ENCODE assay signal across 8 cellular contexts in the genomic region with DNA sequence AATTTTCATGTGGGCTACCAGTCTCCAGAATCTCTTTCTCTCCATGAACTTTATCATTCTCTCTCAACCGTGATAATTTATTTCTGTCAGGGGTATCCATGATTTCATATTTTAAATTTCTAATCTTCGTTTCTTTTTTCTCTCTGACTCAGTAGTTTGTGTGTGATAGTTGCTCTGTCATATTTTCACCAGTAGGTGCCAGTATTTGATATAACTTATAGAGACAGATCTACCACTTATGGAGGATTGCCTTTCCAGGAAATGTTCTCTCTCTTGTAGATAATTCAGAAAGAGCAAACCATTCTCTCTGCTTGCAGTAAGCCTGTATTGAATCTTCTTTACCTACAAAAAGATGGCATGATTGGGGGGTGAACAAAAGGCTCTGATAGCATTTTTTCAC.
DNase-seq lines count a peak whose midpoint lies in the region; ATAC-seq, FAIRE-seq and TF ChIP-seq lines count a peak whose summit lies in the region.

No MANE protein-coding gene starts in this region.

- no peak for DNase-seq in activated CD4-positive, alpha-beta T cell treated with anti-CD3 and anti-CD28 coated beads for 36 hours
- DNase-seq in activated CD4-positive, alpha-beta T cell treated with anti-CD3 and anti-CD28 coated beads, Interleukin-2, amount 50 U/mL, for 4 hours, result no peak
- peak; percentile 1 for DNase-seq in NCI-H1092 (lab: John Stamatoyannopoulos, UW)
- peak; percentile 37 for DNase-seq in amniotic epithelial cell (ENCODE audit: low read depth)
- DNase-seq in keratinocyte (ENCODE audit: low read depth, low spot score), result no peak
- no peak for DNase-seq in GM19238 (ENCODE audit: insufficient read length, low spot score)
- no peak for DNase-seq in stimulated activated CD4-positive, alpha-beta T cell treated with anti-CD3 and anti-CD28 coated beads, Interleukin-2, amount 100 ng/mL, for 24 hours

- no peak overlapping the region for H3K9ac ChIP-seq in keratinocyte (ENCODE audit: control insufficient read depth, extremely low read depth, insufficient read depth, low read length)

- peaks cover 4% of the 10 kb centered on the region for H3K27me3 Mint-ChIP-seq in activated CD4-positive, alpha-beta T cell treated with anti-CD3 and anti-CD28 coated beads for 36 hours

- no peak overlapping the region for H3K4me2 ChIP-seq in keratinocyte (ENCODE audit: control insufficient read depth, extremely low read depth, insufficient read depth, low read depth, low read length)

- no peaks in the 10 kb centered on the region for H3K4me1 Mint-ChIP-seq in activated CD4-positive, alpha-beta T cell treated with anti-CD3 and anti-CD28 coated beads for 36 hours

- H3K9me3 ChIP-seq in keratinocyte (ENCODE audit: control insufficient read depth, low read depth, low read length), result no peaks in the 10 kb centered on the region

- no peaks in the 10 kb centered on the region for H3K36me3 Mint-ChIP-seq in activated CD4-positive, alpha-beta T cell treated with anti-CD3 and anti-CD28 coated beads for 36 hours (ENCODE audit: low read depth)

- H3K9me3 Mint-ChIP-seq in activated CD4-positive, alpha-beta T cell treated with anti-CD3 and anti-CD28 coated beads for 36 hours (ENCODE audit: low read depth), result no peaks in the 10 kb centered on the region

- no peak overlapping the region for H3K27ac ChIP-seq in keratinocyte (ENCODE audit: control insufficient read depth, insufficient read depth, low read length)

- peak; percentile 39 for ATAC-seq in activated CD4-positive, alpha-beta T cell treated with anti-CD3 and anti-CD28 coated beads for 36 hours
- ATAC-seq in GM19023 (IDR thresholded peaks at IDR 0.05; ENCODE audit: unreplicated experiment), result no peak

- no peak overlapping the region for H2AFZ ChIP-seq in keratinocyte (ENCODE audit: control insufficient read depth, low read length)

- no peak overlapping the region for H3K4me3 ChIP-seq in keratinocyte (ENCODE audit: control insufficient read depth in 2 of 3, extremely low read depth in 1 of 3, insufficient read depth in 2 of 3, low read depth in 1 of 3, low read length in 3 of 3)

- no peak overlapping the region for H3K4me3 Mint-ChIP-seq in activated CD4-positive, alpha-beta T cell treated with anti-CD3 and anti-CD28 coated beads for 36 hours

- H3K27me3 ChIP-seq in keratinocyte (ENCODE audit: control insufficient read depth, extremely low read depth, insufficient read depth, low read length), result no peaks in the 10 kb centered on the region

- intact Hi-C loops in activated CD4-positive, alpha-beta T cell treated with anti-CD3 and anti-CD28 coated beads for 36 hours (cut with DNase I, micrococcal nuclease), result loop anchor here (1.0 to 5.0 kb wide), 2 partner anchors 240 to 401 kb away; partner anchors contain the start of gene RPGR (in 1 of the 2)

- peak in 2 of 3 experiments; percentile 33 for TF ChIP-seq CTCF in keratinocyte (optimal IDR thresholded peaks at IDR 0.05 in 1 of 3, IDR thresholded peaks at IDR 0.05 in 1 of 3, conservative IDR thresholded peaks at IDR 0.05 in 1 of 3; ENCODE audit: extremely low read depth in 1 of 3, insufficient read depth in 2 of 3, low read length in 3 of 3)

- POLR2A ChIA-PET in activated CD4-positive, alpha-beta T cell treated with anti-CD3 and anti-CD28 coated beads for 36 hours (lab: Charles Lee), result no interaction called here

- dilution Hi-C loops in keratinocyte (cut with MboI; ENCODE audit: extremely low pct_ligation_motif_present, low sequenced_read_pairs), result no loop called here

- CTCF ChIA-PET in activated CD4-positive, alpha-beta T cell treated with anti-CD3 and anti-CD28 coated beads for 36 hours (lab: Charles Lee), result interaction anchor here (0.7 to 3.8 kb wide), 2 partner anchors 239 to 361 kb away, joined by 3 to 15 read pairs; no protein-coding TSS in a partner anchor

- no peak for FAIRE-seq in keratinocyte (lab: Jason Lieb, UNC)

- H3K9me1 ChIP-seq in keratinocyte (ENCODE audit: control insufficient read depth, extremely low read depth, insufficient read depth, low read length), result peaks cover 2% of the 10 kb centered on the region

- no peaks in the 10 kb centered on the region for H4K20me1 ChIP-seq in keratinocyte (ENCODE audit: control insufficient read depth, extremely low read depth, insufficient read depth, low read length)

- H3K79me2 ChIP-seq in keratinocyte (ENCODE audit: control insufficient read depth, insufficient read depth, low read length), result no peaks in the 10 kb centered on the region

- no peak overlapping the region for H3K27ac Mint-ChIP-seq in activated CD4-positive, alpha-beta T cell treated with anti-CD3 and anti-CD28 coated beads for 36 hours

- no peaks in the 10 kb centered on the region for H3K36me3 ChIP-seq in keratinocyte (ENCODE audit: control insufficient read depth in 2 of 2, extremely low read depth in 1 of 2, insufficient read depth in 2 of 2, low read length in 2 of 2)

- H3K4me1 ChIP-seq in keratinocyte (ENCODE audit: control insufficient read depth, extremely low read depth, insufficient read depth, low read length), result peaks cover 4% of the 10 kb centered on the region

Comparison
In these comparisons a context has a peak if more than half of its experiments do, and no peak if none do; other contexts are left out.
1. DNase-seq: peak in NCI-H1092 (single experiment) and amniotic epithelial cell (single experiment); none in activated CD4-positive, alpha-beta T cell treated with anti-CD3 and anti-CD28 coated beads for 36 hours (single experiment), activated CD4-positive, alpha-beta T cell treated with anti-CD3 and anti-CD28 coated beads, Interleukin-2, amount 50 U/mL, for 4 hours (0 of 2), keratinocyte (single experiment), GM19238 (single experiment) and stimulated activated CD4-positive, alpha-beta T cell treated with anti-CD3 and anti-CD28 coated beads, Interleukin-2, amount 100 ng/mL, for 24 hours (0 of 2).